Comparison of ENCODE assay signal across 6 cellular contexts in the genomic region with DNA sequence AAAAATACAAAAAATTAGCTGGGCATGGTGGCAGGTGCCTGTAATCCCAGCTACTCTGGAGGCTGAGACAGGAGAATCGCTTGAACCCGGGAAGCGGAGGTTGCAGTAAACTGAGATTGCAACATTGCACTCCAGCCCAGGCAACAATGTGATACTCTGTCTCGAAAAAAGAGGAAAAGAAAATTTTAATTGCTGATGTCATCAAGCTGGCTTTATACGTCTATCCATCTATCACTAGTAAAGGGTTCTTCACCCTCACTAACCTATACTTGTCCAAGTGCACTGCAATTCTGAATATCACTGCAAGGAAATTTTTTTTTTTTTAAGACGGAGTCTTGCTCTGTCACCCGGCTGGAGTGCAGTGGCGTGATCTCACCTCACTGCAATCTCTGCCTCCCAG. TPM values are rescaled to one million over a fixed set of nuclear protein-coding genes. Genes with fewer than 3 reads are reported as not detected.
"Had no signal": no experiment of that assay in that cellular context is flagged by ENCODE, and none has a peak within 500 bp of the region (broad histone marks: within the 10 kb centered on the region; RNA-seq: fewer than 3 reads in every experiment).

No MANE protein-coding gene starts in this region.

RNA-seq across cellular contexts. Expression of a gene that starts 2.0 kb away (rescaled TPM):
- total RNA-seq: esophagus mucosa, esophagus squamous epithelium, gastrocnemius medialis, glomerular endothelial cell, kidney epithelial cell, myocyte had no signal
